Comparison of ENCODE assay signal across 1 cellular context in the genomic region with DNA sequence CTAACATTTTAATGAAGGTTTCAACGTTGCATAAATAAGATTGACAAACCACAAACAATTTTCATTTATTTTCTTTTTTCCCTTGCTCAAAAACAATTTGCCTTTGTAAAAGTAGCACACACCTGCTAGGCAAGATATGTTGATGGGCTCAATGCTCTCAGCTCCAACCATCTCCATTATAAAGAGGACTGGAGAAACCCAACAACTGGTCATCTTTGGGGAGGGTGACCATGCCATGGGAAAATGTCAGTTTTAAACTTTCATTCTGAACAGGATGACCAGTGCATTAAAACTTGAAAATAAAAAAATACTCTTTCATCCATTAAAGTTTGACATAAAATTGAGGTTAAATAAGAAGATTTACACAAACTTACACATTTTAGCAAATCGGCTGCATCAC.
TF ChIP-seq lines count a peak whose summit lies in the region.

No MANE protein-coding gene starts in this region.

TF ChIP-seq in GM23338, 12 proteins besides CTCF, POLR2A, EP300 and RAD21:
- TF ChIP-seq, protein P1, sequence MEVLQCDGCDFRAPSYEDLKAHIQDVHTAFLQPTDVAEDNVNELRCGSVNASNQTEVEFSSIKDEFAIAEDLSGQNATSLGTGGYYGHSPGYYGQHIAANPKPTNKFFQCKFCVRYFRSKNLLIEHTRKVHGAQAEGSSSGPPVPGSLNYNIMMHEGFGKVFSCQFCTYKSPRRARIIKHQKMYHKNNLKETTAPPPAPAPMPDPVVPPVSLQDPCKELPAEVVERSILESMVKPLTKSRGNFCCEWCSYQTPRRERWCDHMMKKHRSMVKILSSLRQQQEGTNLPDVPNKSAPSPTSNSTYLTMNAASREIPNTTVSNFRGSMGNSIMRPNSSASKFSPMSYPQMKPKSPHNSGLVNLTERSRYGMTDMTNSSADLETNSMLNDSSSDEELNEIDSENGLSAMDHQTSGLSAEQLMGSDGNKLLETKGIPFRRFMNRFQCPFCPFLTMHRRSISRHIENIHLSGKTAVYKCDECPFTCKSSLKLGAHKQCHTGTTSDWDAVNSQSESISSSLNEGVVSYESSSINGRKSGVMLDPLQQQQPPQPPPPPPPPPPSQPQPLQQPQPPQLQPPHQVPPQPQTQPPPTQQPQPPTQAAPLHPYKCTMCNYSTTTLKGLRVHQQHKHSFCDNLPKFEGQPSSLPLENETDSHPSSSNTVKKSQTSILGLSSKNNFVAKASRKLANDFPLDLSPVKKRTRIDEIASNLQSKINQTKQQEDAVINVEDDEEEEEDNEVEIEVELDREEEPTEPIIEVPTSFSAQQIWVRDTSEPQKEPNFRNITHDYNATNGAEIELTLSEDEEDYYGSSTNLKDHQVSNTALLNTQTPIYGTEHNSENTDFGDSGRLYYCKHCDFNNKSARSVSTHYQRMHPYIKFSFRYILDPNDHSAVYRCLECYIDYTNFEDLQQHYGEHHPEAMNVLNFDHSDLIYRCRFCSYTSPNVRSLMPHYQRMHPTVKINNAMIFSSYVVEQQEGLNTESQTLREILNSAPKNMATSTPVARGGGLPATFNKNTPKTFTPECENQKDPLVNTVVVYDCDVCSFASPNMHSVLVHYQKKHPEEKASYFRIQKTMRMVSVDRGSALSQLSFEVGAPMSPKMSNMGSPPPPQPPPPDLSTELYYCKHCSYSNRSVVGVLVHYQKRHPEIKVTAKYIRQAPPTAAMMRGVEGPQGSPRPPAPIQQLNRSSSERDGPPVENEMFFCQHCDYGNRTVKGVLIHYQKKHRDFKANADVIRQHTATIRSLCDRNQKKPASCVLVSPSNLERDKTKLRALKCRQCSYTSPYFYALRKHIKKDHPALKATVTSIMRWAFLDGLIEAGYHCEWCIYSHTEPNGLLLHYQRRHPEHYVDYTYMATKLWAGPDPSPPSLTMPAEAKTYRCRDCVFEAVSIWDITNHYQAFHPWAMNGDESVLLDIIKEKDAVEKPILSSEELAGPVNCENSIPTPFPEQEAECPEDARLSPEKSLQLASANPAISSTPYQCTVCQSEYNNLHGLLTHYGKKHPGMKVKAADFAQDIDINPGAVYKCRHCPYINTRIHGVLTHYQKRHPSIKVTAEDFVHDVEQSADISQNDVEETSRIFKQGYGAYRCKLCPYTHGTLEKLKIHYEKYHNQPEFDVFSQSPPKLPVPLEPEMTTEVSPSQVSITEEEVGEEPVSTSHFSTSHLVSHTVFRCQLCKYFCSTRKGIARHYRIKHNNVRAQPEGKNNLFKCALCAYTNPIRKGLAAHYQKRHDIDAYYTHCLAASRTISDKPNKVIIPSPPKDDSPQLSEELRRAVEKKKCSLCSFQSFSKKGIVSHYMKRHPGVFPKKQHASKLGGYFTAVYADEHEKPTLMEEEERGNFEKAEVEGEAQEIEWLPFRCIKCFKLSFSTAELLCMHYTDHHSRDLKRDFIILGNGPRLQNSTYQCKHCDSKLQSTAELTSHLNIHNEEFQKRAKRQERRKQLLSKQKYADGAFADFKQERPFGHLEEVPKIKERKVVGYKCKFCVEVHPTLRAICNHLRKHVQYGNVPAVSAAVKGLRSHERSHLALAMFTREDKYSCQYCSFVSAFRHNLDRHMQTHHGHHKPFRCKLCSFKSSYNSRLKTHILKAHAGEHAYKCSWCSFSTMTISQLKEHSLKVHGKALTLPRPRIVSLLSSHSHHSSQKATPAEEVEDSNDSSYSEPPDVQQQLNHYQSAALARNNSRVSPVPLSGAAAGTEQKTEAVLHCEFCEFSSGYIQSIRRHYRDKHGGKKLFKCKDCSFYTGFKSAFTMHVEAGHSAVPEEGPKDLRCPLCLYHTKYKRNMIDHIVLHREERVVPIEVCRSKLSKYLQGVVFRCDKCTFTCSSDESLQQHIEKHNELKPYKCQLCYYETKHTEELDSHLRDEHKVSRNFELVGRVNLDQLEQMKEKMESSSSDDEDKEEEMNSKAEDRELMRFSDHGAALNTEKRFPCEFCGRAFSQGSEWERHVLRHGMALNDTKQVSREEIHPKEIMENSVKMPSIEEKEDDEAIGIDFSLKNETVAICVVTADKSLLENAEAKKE (CRISPR knock-in tag; IDR thresholded peaks at IDR 0.05): peak; percentile 99
- TF ChIP-seq JUNB (IDR thresholded peaks at IDR 0.05; ENCODE audit: unreplicated experiment): no peak
- TF ChIP-seq EZH2phosphoT487 (IDR thresholded peaks at IDR 0.05; ENCODE audit: unreplicated experiment): no peak
- TF ChIP-seq POLR2AphosphoS5 (IDR thresholded peaks at IDR 0.05; ENCODE audit: low read depth): no peak
- TF ChIP-seq, protein P2, sequence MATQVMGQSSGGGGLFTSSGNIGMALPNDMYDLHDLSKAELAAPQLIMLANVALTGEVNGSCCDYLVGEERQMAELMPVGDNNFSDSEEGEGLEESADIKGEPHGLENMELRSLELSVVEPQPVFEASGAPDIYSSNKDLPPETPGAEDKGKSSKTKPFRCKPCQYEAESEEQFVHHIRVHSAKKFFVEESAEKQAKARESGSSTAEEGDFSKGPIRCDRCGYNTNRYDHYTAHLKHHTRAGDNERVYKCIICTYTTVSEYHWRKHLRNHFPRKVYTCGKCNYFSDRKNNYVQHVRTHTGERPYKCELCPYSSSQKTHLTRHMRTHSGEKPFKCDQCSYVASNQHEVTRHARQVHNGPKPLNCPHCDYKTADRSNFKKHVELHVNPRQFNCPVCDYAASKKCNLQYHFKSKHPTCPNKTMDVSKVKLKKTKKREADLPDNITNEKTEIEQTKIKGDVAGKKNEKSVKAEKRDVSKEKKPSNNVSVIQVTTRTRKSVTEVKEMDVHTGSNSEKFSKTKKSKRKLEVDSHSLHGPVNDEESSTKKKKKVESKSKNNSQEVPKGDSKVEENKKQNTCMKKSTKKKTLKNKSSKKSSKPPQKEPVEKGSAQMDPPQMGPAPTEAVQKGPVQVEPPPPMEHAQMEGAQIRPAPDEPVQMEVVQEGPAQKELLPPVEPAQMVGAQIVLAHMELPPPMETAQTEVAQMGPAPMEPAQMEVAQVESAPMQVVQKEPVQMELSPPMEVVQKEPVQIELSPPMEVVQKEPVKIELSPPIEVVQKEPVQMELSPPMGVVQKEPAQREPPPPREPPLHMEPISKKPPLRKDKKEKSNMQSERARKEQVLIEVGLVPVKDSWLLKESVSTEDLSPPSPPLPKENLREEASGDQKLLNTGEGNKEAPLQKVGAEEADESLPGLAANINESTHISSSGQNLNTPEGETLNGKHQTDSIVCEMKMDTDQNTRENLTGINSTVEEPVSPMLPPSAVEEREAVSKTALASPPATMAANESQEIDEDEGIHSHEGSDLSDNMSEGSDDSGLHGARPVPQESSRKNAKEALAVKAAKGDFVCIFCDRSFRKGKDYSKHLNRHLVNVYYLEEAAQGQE (IDR thresholded peaks at IDR 0.05; ENCODE audit: unreplicated experiment): no peak
- TF ChIP-seq, protein P3, sequence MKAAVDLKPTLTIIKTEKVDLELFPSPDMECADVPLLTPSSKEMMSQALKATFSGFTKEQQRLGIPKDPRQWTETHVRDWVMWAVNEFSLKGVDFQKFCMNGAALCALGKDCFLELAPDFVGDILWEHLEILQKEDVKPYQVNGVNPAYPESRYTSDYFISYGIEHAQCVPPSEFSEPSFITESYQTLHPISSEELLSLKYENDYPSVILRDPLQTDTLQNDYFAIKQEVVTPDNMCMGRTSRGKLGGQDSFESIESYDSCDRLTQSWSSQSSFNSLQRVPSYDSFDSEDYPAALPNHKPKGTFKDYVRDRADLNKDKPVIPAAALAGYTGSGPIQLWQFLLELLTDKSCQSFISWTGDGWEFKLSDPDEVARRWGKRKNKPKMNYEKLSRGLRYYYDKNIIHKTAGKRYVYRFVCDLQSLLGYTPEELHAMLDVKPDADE (IDR thresholded peaks at IDR 0.05): no peak
- TF ChIP-seq NANOG (IDR thresholded peaks at IDR 0.05; ENCODE audit: borderline replicate concordance): peak; percentile 58; the same call in 1 of the 2 replicates
- TF ChIP-seq CREB1 (CRISPR knock-in tag; IDR thresholded peaks at IDR 0.05; ENCODE audit: low read depth): no peak
- TF ChIP-seq ZNF114 (CRISPR knock-in tag; IDR thresholded peaks at IDR 0.05): peak; percentile 58; the same call in 1 of the 2 replicates
- no peak for TF ChIP-seq ZNF331 (CRISPR knock-in tag; IDR thresholded peaks at IDR 0.05; ENCODE audit: low read depth)
- TF ChIP-seq STAT1 (IDR thresholded peaks at IDR 0.05; ENCODE audit: unreplicated experiment): no peak
- TF ChIP-seq EZH2 (IDR thresholded peaks at IDR 0.05; ENCODE audit: low read depth, unreplicated experiment): no peak
